Comparison of ENCODE assay signal across 17 cellular contexts in the genomic region with DNA sequence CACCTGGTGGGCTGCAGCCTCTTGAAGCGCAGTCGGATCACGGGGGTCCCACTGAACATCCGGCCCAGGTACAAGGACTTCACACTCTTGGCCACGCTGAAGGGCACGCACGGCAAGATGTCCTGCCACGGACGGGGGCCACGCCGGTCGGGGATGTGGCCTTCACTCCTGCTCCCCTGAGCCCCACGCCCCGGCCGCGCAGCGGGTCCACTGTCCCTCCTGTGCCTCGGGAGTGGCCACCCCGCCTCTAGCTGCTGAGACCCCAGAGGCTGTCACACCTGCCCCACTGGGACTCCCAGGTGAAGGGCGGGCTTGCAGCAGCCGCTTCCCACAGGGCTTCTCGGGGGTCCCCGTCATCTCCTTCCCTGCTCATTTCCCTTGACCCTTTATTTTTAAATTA. TPM values are rescaled to one million over a fixed set of nuclear protein-coding genes. Genes with fewer than 3 reads are reported as not detected.
DNase-seq lines count a peak whose midpoint lies in the region; ATAC-seq, FAIRE-seq and TF ChIP-seq lines count a peak whose summit lies in the region.
"Had no signal": no experiment of that assay in that cellular context is flagged by ENCODE, and none has a peak within 500 bp of the region (broad histone marks: within the 10 kb centered on the region; RNA-seq: fewer than 3 reads in every experiment).

No MANE protein-coding gene starts in this region.

- no peak overlapping the region for H3K18ac ChIP-seq in neuronal stem cell (ENCODE audit: low read length)

- ATAC-seq in right cardiac atrium, result no peak
- no peak for ATAC-seq in Right ventricle myocardium inferior
- no peak for ATAC-seq in RWPE2 (ENCODE audit: low read depth)
- ATAC-seq: GM12878 had no signal

- DNase-seq in right cardiac atrium, result peak in 2 of 3 donors; percentile 28 to 55
- no peak for DNase-seq in Right ventricle myocardium inferior (ENCODE audit: missing footprints)
- no peak for DNase-seq in RWPE2 (ENCODE audit: low spot score)
- no peak for DNase-seq in neuronal stem cell (ENCODE audit: low spot score)
- no peak for DNase-seq in Karpas-422
- no peak for DNase-seq in GM19239 (ENCODE audit: insufficient read length, low spot score)
- no peak for DNase-seq in CD4-positive, alpha-beta memory T cell
- DNase-seq: 8988T; Calu3; CD4-positive, CD25-positive, alpha-beta regulatory T cell; DMS 273 treated with DMSO at 0.1 percent for 48 hours; DMS79; GOT3; H9 had no signal

- WGBS in right cardiac atrium, result 96% methylated on average over 23 of the region's 23 CpGs
- WGBS in neuronal stem cell (ENCODE audit: extremely low coverage in 2 of 2, insufficient read length in 2 of 2, insufficient replicate concordance in 1 of 2), 2 donors, result no CpG with 5 or more reads among the region's 23 CpGs

- H3K79me2 ChIP-seq in Karpas-422 (ENCODE audit: low read length), result no peaks in the 10 kb centered on the region

- H3K4me2 ChIP-seq in neuronal stem cell (ENCODE audit: insufficient read depth, low read length, poor library complexity, severe bottlenecking) (no peak overlapping the region), Karpas-422 (ENCODE audit: low read depth, low read length, poor library complexity, severe bottlenecking) (no peak overlapping the region)
- H3K4me2 ChIP-seq: BLaER1 treated with 17β-estradiol and CSF1 and Interleukin-3, amounts not matched to agents 10 nM and 100 nM had no signal

- H3K4me3 Mint-ChIP-seq in CD4-positive, alpha-beta memory T cell, result no peak overlapping the region
- H3K4me3 Mint-ChIP-seq: CD4-positive, CD25-positive, alpha-beta regulatory T cell; H9 had no signal

- no peak overlapping the region for H3K27ac Mint-ChIP-seq in CD4-positive, alpha-beta memory T cell
- H3K27ac Mint-ChIP-seq: CD4-positive, CD25-positive, alpha-beta regulatory T cell; H9 had no signal

- CTCF ChIA-PET in CD4-positive, alpha-beta memory T cell (lab: Charles Lee; ENCODE audit: partially characterized antibody), result no interaction called here

- H4K8ac ChIP-seq in neuronal stem cell (ENCODE audit: low read depth, low read length), result no peak overlapping the region

- no peak overlapping the region for H3K4ac ChIP-seq in neuronal stem cell (ENCODE audit: low read length)

- no peaks in the 10 kb centered on the region for H3K9me2 ChIP-seq in Karpas-422 (replicated peaks; ENCODE audit: insufficient read depth, low read length)

- no peak for FAIRE-seq in GM19239 (lab: Jason Lieb, UNC)
- FAIRE-seq: GM12878, GM18507 had no signal

- H3K4me3 ChIP-seq in right cardiac atrium (ENCODE audit: low read length) (no peak overlapping the region), RWPE2 (ENCODE audit: severe bottlenecking) (no peak overlapping the region), neuronal stem cell (ENCODE audit: low read length in 2 of 2) (no peak overlapping the region), Karpas-422 (ENCODE audit: low read length) (no peak overlapping the region)
- H3K4me3 ChIP-seq in CD4-positive, alpha-beta memory T cell (ENCODE audit: low read length in 2 of 2), result no peak overlapping the region
- H3K4me3 ChIP-seq: BLaER1 treated with 17β-estradiol and CSF1 and Interleukin-3, amounts not matched to agents 10 nM and 100 nM; GM12878 had no signal

- peak overlapping the region; percentile 85 for H3K23ac ChIP-seq in neuronal stem cell (ENCODE audit: low read depth, low read length, poor library complexity)

- no peak overlapping the region for H3K9ac ChIP-seq in neuronal stem cell (ENCODE audit: low read depth, low read length, poor library complexity)
- H3K9ac ChIP-seq in Karpas-422 (ENCODE audit: low read length), result no peak overlapping the region
- H3K9ac ChIP-seq: BLaER1 treated with 17β-estradiol and CSF1 and Interleukin-3, amounts not matched to agents 10 nM and 100 nM had no signal

- no peak for TF ChIP-seq CTCF in RWPE2 (IDR thresholded peaks at IDR 0.05; ENCODE audit: poor library complexity, severe bottlenecking)

- H2BK120ac ChIP-seq in neuronal stem cell (ENCODE audit: low read depth, low read length), result no peak overlapping the region

- peak overlapping the region; percentile 73 for H2BK12ac ChIP-seq in neuronal stem cell (ENCODE audit: low read length)

- H3K14ac ChIP-seq in neuronal stem cell (ENCODE audit: low read length), result no peak overlapping the region

- peaks cover 4% of the 10 kb centered on the region for H3K4me1 ChIP-seq in right cardiac atrium (ENCODE audit: control insufficient read depth, insufficient read depth, low read length)
- peaks cover 15% of the 10 kb centered on the region for H3K4me1 ChIP-seq in RWPE2 (ENCODE audit: insufficient read depth, poor library complexity, severe bottlenecking)
- peaks cover 9 to 17% of the 10 kb centered on the region in 2 donors for H3K4me1 ChIP-seq in neuronal stem cell (ENCODE audit: control insufficient read depth in 2 of 2, insufficient read depth in 1 of 2, low read depth in 1 of 2, low read length in 2 of 2)
- H3K4me1 ChIP-seq in Karpas-422 (ENCODE audit: low read length), result no peaks in the 10 kb centered on the region
- no peaks in the 10 kb centered on the region for H3K4me1 ChIP-seq in CD4-positive, alpha-beta memory T cell (ENCODE audit: insufficient read depth, low read length)

- H2BK15ac ChIP-seq in neuronal stem cell (ENCODE audit: low read length), result no peak overlapping the region

- no peaks in the 10 kb centered on the region for H3K9me3 ChIP-seq in right cardiac atrium (ENCODE audit: control insufficient read depth, low read length)
- H3K9me3 ChIP-seq in RWPE2 (ENCODE audit: severe bottlenecking), result no peaks in the 10 kb centered on the region
- H3K9me3 ChIP-seq in neuronal stem cell (replicated peaks in 1 of 2; ENCODE audit: control insufficient read depth in 2 of 2, insufficient read depth in 1 of 2, low read depth in 1 of 2, low read length in 2 of 2), result peaks cover 3% of the 10 kb centered on the region in 2 donors
- H3K9me3 ChIP-seq in Karpas-422 (ENCODE audit: low read length), result no peaks in the 10 kb centered on the region
- H3K9me3 ChIP-seq in CD4-positive, alpha-beta memory T cell (ENCODE audit: control insufficient read depth in 1 of 2, low read length in 2 of 2), result no peaks in the 10 kb centered on the region
- H3K9me3 ChIP-seq: BLaER1 treated with 17β-estradiol and CSF1 and Interleukin-3, amounts not matched to agents 10 nM and 100 nM had no signal

- H2AK5ac ChIP-seq in neuronal stem cell (ENCODE audit: low read depth, low read length), result no peak overlapping the region

- no peaks in the 10 kb centered on the region for H3K79me1 ChIP-seq in neuronal stem cell (ENCODE audit: low read depth, low read length)

- POLR2A ChIA-PET in CD4-positive, alpha-beta memory T cell (lab: Charles Lee; ENCODE audit: partially characterized antibody), result no interaction called here

- H4K91ac ChIP-seq in neuronal stem cell (ENCODE audit: low read depth, low read length, poor library complexity), result no peak overlapping the region

- H3K27me3 ChIP-seq in right cardiac atrium (ENCODE audit: control insufficient read depth, insufficient read depth), result no peaks in the 10 kb centered on the region
- no peaks in the 10 kb centered on the region for H3K27me3 ChIP-seq in RWPE2 (ENCODE audit: insufficient read depth, poor library complexity, severe bottlenecking)
- no peaks in the 10 kb centered on the region for H3K27me3 ChIP-seq in neuronal stem cell (ENCODE audit: control insufficient read depth in 3 of 3, insufficient read depth in 3 of 3, low read depth in 1 of 3, low read length in 3 of 3)
- H3K27me3 ChIP-seq in Karpas-422 (ENCODE audit: low read length), result no peaks in the 10 kb centered on the region
- H3K27me3 ChIP-seq in CD4-positive, alpha-beta memory T cell (ENCODE audit: insufficient read depth, low read length), result no peaks in the 10 kb centered on the region

- peaks cover 4% of the 10 kb centered on the region in 2 donors for H3K36me3 Mint-ChIP-seq in CD4-positive, alpha-beta memory T cell
- H3K36me3 Mint-ChIP-seq: CD4-positive, CD25-positive, alpha-beta regulatory T cell had no signal

- no peaks in the 10 kb centered on the region for H3K27me3 Mint-ChIP-seq in CD4-positive, alpha-beta memory T cell
- H3K27me3 Mint-ChIP-seq: CD4-positive, CD25-positive, alpha-beta regulatory T cell had no signal

- peaks cover 0 to 4% (median 0%) of the 10 kb centered on the region in 4 donors for H3K4me1 Mint-ChIP-seq in CD4-positive, alpha-beta memory T cell
- H3K4me1 Mint-ChIP-seq: CD4-positive, CD25-positive, alpha-beta regulatory T cell had no signal

- H3K36me3 ChIP-seq in RWPE2 (ENCODE audit: low read depth) (peaks cover 45% of the 10 kb centered on the region), neuronal stem cell (replicated peaks in 1 of 2; ENCODE audit: control insufficient read depth in 2 of 2, insufficient read depth in 2 of 2, low read length in 2 of 2) (peaks cover 0 to 7% of the 10 kb centered on the region in 2 donors), Karpas-422 (ENCODE audit: insufficient read depth, low read length) (no peaks in the 10 kb centered on the region)
- H3K36me3 ChIP-seq in CD4-positive, alpha-beta memory T cell (ENCODE audit: insufficient read depth, low read length), result no peaks in the 10 kb centered on the region

- peak overlapping the region; percentile 82 for H2BK5ac ChIP-seq in neuronal stem cell (ENCODE audit: low read length)

- no peaks in the 10 kb centered on the region for H3K9me3 Mint-ChIP-seq in CD4-positive, alpha-beta memory T cell
- H3K9me3 Mint-ChIP-seq: CD4-positive, CD25-positive, alpha-beta regulatory T cell; H9 had no signal

- intact Hi-C loops in right cardiac atrium (cut with DNase I) (no loop called here), Right ventricle myocardium inferior (cut with DNase I) (no loop called here)
- intact Hi-C loops in CD4-positive, alpha-beta memory T cell (cut with micrococcal nuclease), result no loop called here

- no peak overlapping the region for H2AFZ ChIP-seq in neuronal stem cell (ENCODE audit: low read length)
- no peak overlapping the region for H2AFZ ChIP-seq in Karpas-422 (ENCODE audit: low read length)

- no peak overlapping the region for H3K27ac ChIP-seq in right cardiac atrium (ENCODE audit: low read length)
- peak overlapping the region; percentile 28 for H3K27ac ChIP-seq in RWPE2 (ENCODE audit: poor library complexity, severe bottlenecking)
- H3K27ac ChIP-seq in neuronal stem cell (replicated peaks; ENCODE audit: low read length), result no peak overlapping the region
- H3K27ac ChIP-seq in Karpas-422 (ENCODE audit: low read length), result no peak overlapping the region
- no peak overlapping the region for H3K27ac ChIP-seq in CD4-positive, alpha-beta memory T cell (ENCODE audit: low read depth, low read length)
- H3K27ac ChIP-seq: BLaER1 treated with 17β-estradiol and CSF1 and Interleukin-3, amounts not matched to agents 10 nM and 100 nM had no signal

- H4K20me1 ChIP-seq in Karpas-422 (ENCODE audit: insufficient read depth, low read depth, low read length), result peaks cover 28% of the 10 kb centered on the region

RNA-seq across cellular contexts. Expression of gene GAS6, which starts 31.2 kb away (rescaled TPM):
- total RNA-seq in right cardiac atrium (100 to 1,000 TPM; 197 to 213 (median 202) TPM), Right ventricle myocardium inferior (189 TPM)
- polyA plus RNA-seq in right cardiac atrium, result 273 TPM
- 34.2 TPM for polyA plus RNA-seq in neuronal stem cell (2013, experiment 1 of 2)
- polyA plus RNA-seq in neuronal stem cell (2013, experiment 2 of 2), result 33.8 TPM
- not detected in 2 replicates for total RNA-seq in Karpas-422 (2014; rRNA removed; shearing (Covaris generic); ENCODE audit: low replicate concordance)
- 10 to 100 TPM; 16.5 to 17.2 TPM for total RNA-seq in CD4-positive, alpha-beta memory T cell
- polyA plus RNA-seq in CD4-positive, alpha-beta memory T cell, result 1 to 10 TPM in 1 of 2 donors, under 1 TPM in 1; 0.39 to 1.1 TPM

Comparison
In these comparisons a context has a peak if more than half of its experiments do, and no peak if none do; other contexts are left out.
1. DNase-seq: peak in right cardiac atrium (2 of 3); none in Right ventricle myocardium inferior (single experiment), RWPE2 (single experiment), neuronal stem cell (single experiment), Karpas-422 (single experiment), GM19239 (single experiment) and CD4-positive, alpha-beta memory T cell (0 of 5).
2. RNA of gene GAS6, which starts 31.2 kb away (total RNA-seq): 197 to 213 TPM in right cardiac atrium, 189 TPM in Right ventricle myocardium inferior (single experiment) and 16.5 to 17.2 TPM in CD4-positive, alpha-beta memory T cell; not detected in Karpas-422; every median in the first group is over 10 times any median in the second.